Comparison of ENCODE assay signal across 8 cellular contexts in the genomic region with DNA sequence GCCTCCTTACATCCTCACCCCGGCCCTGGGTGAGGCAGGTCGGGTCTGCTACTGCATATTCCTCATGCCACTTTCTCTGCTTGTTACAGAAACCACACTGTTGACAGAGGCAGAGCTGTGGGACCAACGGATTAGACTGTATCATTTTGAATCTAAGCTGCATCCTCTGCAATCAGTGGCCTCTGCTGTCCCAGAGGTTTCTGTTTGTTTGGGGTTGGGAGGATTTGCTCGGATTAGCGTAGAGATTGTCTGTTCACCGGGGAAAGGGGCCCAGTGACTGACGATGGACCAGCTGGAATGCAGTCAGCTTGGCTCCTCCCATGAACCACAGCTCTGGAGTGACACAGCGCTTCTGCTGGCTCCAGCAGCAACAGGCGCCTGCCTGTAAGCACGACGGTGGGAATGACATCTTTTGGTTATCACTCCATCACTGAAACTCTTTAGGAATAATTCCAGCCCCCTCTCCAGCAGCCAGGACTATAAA. TPM values are rescaled to one million over a fixed set of nuclear protein-coding genes. Genes with fewer than 3 reads are reported as not detected.
DNase-seq lines count a peak whose midpoint lies in the region; ATAC-seq lines count a peak whose summit lies in the region.
"Had no signal": no experiment of that assay in that cellular context is flagged by ENCODE, and none has a peak within 500 bp of the region (broad histone marks: within the 10 kb centered on the region; RNA-seq: fewer than 3 reads in every experiment).

No MANE protein-coding gene starts in this region.

- no peak overlapping the region for H3K27ac ChIP-seq in substantia nigra (ENCODE audit: low read depth, low read length, poor library complexity, severe bottlenecking)
- H3K27ac ChIP-seq: SK-N-MC had no signal

- no peak for ATAC-seq in esophagus mucosa

- DNase-seq in HT1080 (ENCODE audit: low read depth), result peak; percentile 84
- peak; percentile 50 for DNase-seq in amniotic stem cell (lab: John Stamatoyannopoulos, UW)
- DNase-seq in iPS-NIHi11 (ENCODE audit: low spot score), result peak; percentile 79
- DNase-seq in substantia nigra (lab: John Stamatoyannopoulos, UW), result peak in 41 of 49 donors; percentile 1 to 61 (median 20)
- no peak for DNase-seq in activated CD4-positive, alpha-beta T cell treated with anti-CD3 and anti-CD28 coated beads for 48 hours
- no peak for DNase-seq in stimulated activated naive CD4-positive, alpha-beta T cell (lab: John Stamatoyannopoulos, UW)

RNA-seq across cellular contexts. Expression of a gene that starts 37.3 kb away (rescaled TPM):
- total RNA-seq in HT1080 (2014; rRNA removed; shearing (Covaris generic)), result 0.27 and 1.1 TPM in 2 replicates
- 0.31 and 0.33 TPM in 2 replicates for polyA plus RNA-seq in HT1080 (2015; cell fraction: cytosol; rRNA removed)
- polyA plus RNA-seq in HT1080 (2015; cell fraction: nucleus; rRNA removed), result 0.49 and 0.90 TPM in 2 replicates
- not detected for total RNA-seq in esophagus mucosa

Comparison
In these comparisons a context has a peak if more than half of its experiments do, and no peak if none do; other contexts are left out.
1. DNase-seq: peak in HT1080 (single experiment), amniotic stem cell (single experiment), iPS-NIHi11 (single experiment) and substantia nigra (41 of 49); none in activated CD4-positive, alpha-beta T cell treated with anti-CD3 and anti-CD28 coated beads for 48 hours (single experiment) and stimulated activated naive CD4-positive, alpha-beta T cell (0 of 6).